In the genomic region with DNA sequence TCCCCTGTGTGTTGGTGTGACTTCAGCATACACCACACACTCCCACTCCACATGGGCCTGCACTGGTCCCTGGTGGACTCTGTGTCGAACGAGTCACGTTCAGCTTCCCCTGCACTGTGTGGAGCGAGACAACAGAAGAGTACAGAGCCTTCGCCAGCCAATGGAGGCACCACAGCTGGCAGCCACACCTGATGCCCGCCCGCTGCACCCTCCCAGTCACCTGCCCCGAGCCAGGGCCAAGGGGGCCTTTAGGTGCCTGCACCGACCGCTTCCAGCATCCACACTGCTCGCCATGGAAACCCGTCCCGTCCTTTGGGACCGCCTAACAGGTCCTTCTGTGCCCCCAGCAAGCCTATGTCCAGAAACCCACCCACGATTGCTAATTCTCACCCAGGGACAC, we compare ENCODE assay signal across 21 cellular contexts. TPM values are rescaled to one million over a fixed set of nuclear protein-coding genes. Genes with fewer than 3 reads are reported as not detected.
"Had no signal": no experiment of that assay in that cellular context is flagged by ENCODE, and none has a peak within 500 bp of the region (broad histone marks: within the 10 kb centered on the region; RNA-seq: fewer than 3 reads in every experiment).

No MANE protein-coding gene starts in this region.

- H3K4me3 Mint-ChIP-seq: effector memory CD8-positive, alpha-beta T cell; nephron had no signal

- DNase-seq: effector memory CD8-positive, alpha-beta T cell; esophagus squamous epithelium; foreskin fibroblast; kidney glomerular epithelial cell; mammary epithelial cell; small intestine; stimulated activated CD4-positive, alpha-beta T cell treated with anti-CD3 and anti-CD28 coated beads, Interleukin-2, amount 100 ng/mL, for 48 hours; stimulated activated naive CD4-positive, alpha-beta T cell treated with Interleukin-2 at 50 U/mL for 16 hours; trophoblast cell; uterus had no signal

- H3K27ac ChIP-seq: esophagus squamous epithelium, gastroesophageal sphincter, hepatocyte, neutrophil, uterus had no signal

- H3K27me3 ChIP-seq: hepatocyte had no signal

- H3K9me3 ChIP-seq: esophagus squamous epithelium, gastroesophageal sphincter, neutrophil, uterus had no signal

- H3K9me3 Mint-ChIP-seq: effector memory CD8-positive, alpha-beta T cell; nephron had no signal

- ATAC-seq: effector memory CD8-positive, alpha-beta T cell; gastroesophageal sphincter had no signal

- H3K4me3 ChIP-seq: esophagus squamous epithelium, gastroesophageal sphincter, hepatocyte, uterus had no signal

- H3K4me2 ChIP-seq: hepatocyte had no signal

- H2AFZ ChIP-seq: hepatocyte had no signal

- H3K36me3 ChIP-seq: esophagus squamous epithelium, gastroesophageal sphincter, neutrophil, uterus had no signal

- H3K27ac Mint-ChIP-seq: effector memory CD8-positive, alpha-beta T cell had no signal

- H3K4me1 ChIP-seq: gastroesophageal sphincter, uterus had no signal

RNA-seq across cellular contexts. Expression of gene FOXL3, which starts 9.2 kb away (rescaled TPM):
- total RNA-seq: epithelial cell of proximal tubule, esophagus squamous epithelium, gastroesophageal sphincter, hepatocyte, liver, mammary epithelial cell, mucosa of gallbladder, myocyte, osteoblast, pulmonary artery endothelial cell, uterus had no signal
- polyA plus RNA-seq: hepatocyte, liver, mammary epithelial cell, small intestine, thymus had no signal
